35 cellular contexts compared by ENCODE assay signal in the genomic region with DNA sequence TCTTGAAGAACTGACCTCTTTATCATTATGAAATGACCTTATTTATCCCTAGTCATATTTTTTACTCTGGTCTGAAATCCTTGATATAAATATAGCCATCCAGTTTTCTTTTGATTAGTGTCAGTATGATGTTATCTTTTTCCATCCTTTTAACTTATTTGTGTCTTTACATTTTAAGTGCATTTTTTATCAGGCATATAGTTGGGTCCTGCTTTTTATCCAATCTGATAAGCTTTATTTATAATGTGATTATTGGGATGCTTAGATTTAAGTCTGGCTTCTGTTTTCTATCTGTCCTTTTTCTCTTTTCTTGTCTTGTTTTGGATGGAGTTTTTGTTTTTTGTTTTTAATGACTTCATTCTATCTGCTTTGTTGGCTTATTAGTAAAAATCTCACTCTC.
"Had no signal": no experiment of that assay in that cellular context is flagged by ENCODE, and none has a peak within 500 bp of the region (broad histone marks: within the 10 kb centered on the region; RNA-seq: fewer than 3 reads in every experiment).

No MANE protein-coding gene starts in this region.

- DNase-seq: activated B cell treated with CpG ODN at 0.5 μM for 24 hours; activated CD4-positive, alpha-beta memory T cell treated with anti-CD3 and anti-CD28 coated beads, Interleukin-2, amount 10 ng/mL, durations not matched to agents 7 days and 5 days; activated CD4-positive, alpha-beta T cell treated with anti-CD3 and anti-CD28 coated beads for 4 hours; activated CD4-positive, alpha-beta T cell treated with anti-CD3 and anti-CD28 coated beads, Interleukin-2, amount 10 ng/mL, durations not matched to agents 24 days and 14 days; activated CD4-positive, alpha-beta T cell treated with anti-CD3 and anti-CD28 coated beads, Interleukin-2, amount 50 U/mL, for 1 hour; activated CD4-positive, alpha-beta T cell treated with anti-CD3 and anti-CD28 coated beads, Interleukin-2, amount 50 U/mL, for 4 hours; activated CD4-positive, CD25-positive, alpha-beta regulatory T cell treated with anti-CD3 and anti-CD28 coated beads, Interleukin-2, amount 50 U/mL, for 72 hours; activated CD8-positive, alpha-beta memory T cell treated with anti-CD3 and anti-CD28 coated beads for 24 hours; activated CD8-positive, alpha-beta memory T cell treated with anti-CD3 and anti-CD28 coated beads, Interleukin-2, amount 10 ng/mL, durations not matched to agents 7 days and 5 days; activated CD8-positive, alpha-beta memory T cell treated with anti-CD3 and anti-CD28 coated beads, Interleukin-2, amount 50 U/mL, for 48 hours; activated CD8-positive, alpha-beta T cell treated with anti-CD3 and anti-CD28 coated beads, Interleukin-2, amount 10 ng/mL, durations not matched to agents 7 days and 5 days; activated effector memory CD4-positive, alpha-beta T cell treated with Interleukin-2 at 50 U/mL for 16 hours; activated gamma-delta T cell; activated naive CD4-positive, alpha-beta T cell treated with anti-CD3 and anti-CD28 coated beads, Interleukin-2, amount 10 ng/mL, durations not matched to agents 7 days and 5 days; activated naive CD4-positive, alpha-beta T cell treated with Interleukin-2 at 50 U/mL for 16 hours; activated naive CD8-positive, alpha-beta T cell treated with anti-CD3 and anti-CD28 coated beads, Interleukin-2, amount 10 ng/mL, durations not matched to agents 7 days and 5 days; activated naive CD8-positive, alpha-beta T cell treated with anti-CD3 and anti-CD28 coated beads, Interleukin-2, amount 50 U/mL, for 24 hours; activated T-cell treated with anti-CD3 and anti-CD28 coated beads, Interleukin-2, amount 50 U/mL, for 48 hours; amygdala; anterior cingulate cortex; body of pancreas; brain microvascular endothelial cell; central memory CD4-positive, alpha-beta T cell; T-cell; T-helper 17 cell; T-helper 9 cell had no signal

- H3K4me3 ChIP-seq: ascending aorta, body of pancreas, breast epithelium had no signal

- H3K27ac ChIP-seq: ascending aorta, body of pancreas, brain microvascular endothelial cell, breast epithelium, VCaP had no signal

- H3K4me1 Mint-ChIP-seq: activated B cell treated with CpG ODN at 0.5 μM for 24 hours; activated CD4-positive, alpha-beta memory T cell treated with anti-CD3 and anti-CD28 coated beads, Interleukin-2, amount 10 ng/mL, durations not matched to agents 7 days and 5 days; activated CD4-positive, alpha-beta T cell treated with anti-CD3 and anti-CD28 coated beads, Interleukin-2, amount 10 ng/mL, durations not matched to agents 24 days and 14 days; activated CD8-positive, alpha-beta memory T cell treated with anti-CD3 and anti-CD28 coated beads, Interleukin-2, amount 10 ng/mL, durations not matched to agents 7 days and 5 days; activated naive CD4-positive, alpha-beta T cell treated with anti-CD3 and anti-CD28 coated beads, Interleukin-2, amount 10 ng/mL, durations not matched to agents 7 days and 5 days; activated naive CD4-positive, alpha-beta T cell treated with anti-CD3 and anti-CD28 coated beads, Interleukin-2, amount 50 U/mL, for 24 hours; activated naive CD8-positive, alpha-beta T cell treated with anti-CD3 and anti-CD28 coated beads, Interleukin-2, amount 10 ng/mL, durations not matched to agents 7 days and 5 days; activated naive CD8-positive, alpha-beta T cell treated with anti-CD3 and anti-CD28 coated beads, Interleukin-2, amount 50 U/mL, for 24 hours; T-cell had no signal

- H3K27me3 Mint-ChIP-seq: activated naive CD8-positive, alpha-beta T cell had no signal

- ATAC-seq: activated CD8-positive, alpha-beta memory T cell treated with anti-CD3 and anti-CD28 coated beads, Interleukin-2, amount 10 ng/mL, durations not matched to agents 7 days and 5 days; activated CD8-positive, alpha-beta T cell treated with anti-CD3 and anti-CD28 coated beads, Interleukin-2, amount 10 ng/mL, durations not matched to agents 7 days and 5 days; activated naive CD8-positive, alpha-beta T cell treated with anti-CD3 and anti-CD28 coated beads, Interleukin-2, amount 50 U/mL, for 24 hours; body of pancreas; T-cell; T-helper 17 cell had no signal

- H3K9me3 ChIP-seq: ascending aorta, body of pancreas, breast epithelium had no signal

- H3K4me1 ChIP-seq: ascending aorta, body of pancreas, breast epithelium had no signal

- H3K9me3 Mint-ChIP-seq: activated B cell treated with CpG ODN at 0.5 μM for 24 hours; activated CD4-positive, alpha-beta memory T cell treated with anti-CD3 and anti-CD28 coated beads, Interleukin-2, amount 10 ng/mL, durations not matched to agents 7 days and 5 days; activated CD4-positive, alpha-beta T cell treated with anti-CD3 and anti-CD28 coated beads, Interleukin-2, amount 10 ng/mL, durations not matched to agents 24 days and 14 days; activated naive CD4-positive, alpha-beta T cell treated with anti-CD3 and anti-CD28 coated beads, Interleukin-2, amount 10 ng/mL, durations not matched to agents 7 days and 5 days; activated naive CD4-positive, alpha-beta T cell treated with anti-CD3 and anti-CD28 coated beads, Interleukin-2, amount 50 U/mL, for 24 hours; activated naive CD8-positive, alpha-beta T cell treated with anti-CD3 and anti-CD28 coated beads, Interleukin-2, amount 10 ng/mL, durations not matched to agents 7 days and 5 days; activated naive CD8-positive, alpha-beta T cell treated with anti-CD3 and anti-CD28 coated beads, Interleukin-2, amount 50 U/mL, for 24 hours; activated T-cell treated with anti-CD3 and anti-CD28 coated beads, Interleukin-2, amount 50 U/mL, for 24 hours; activated T-helper 2 cell treated with anti-CD3 and anti-CD28 coated beads, Interferon-gamma antibody, Interleukin-2, Interleukin-4, amounts not matched to agents 10 μg/mL and 5 μg/mL and 100 μg/mL, durations not matched to agents 14 hours and 24 hours and 36 hours; T-cell; T-helper 2 cell treated with Interferon-gamma antibody and Interleukin-4, amounts not matched to agents 5 μg/mL and 100 μg/mL, for 36 hours had no signal

- H3K27ac Mint-ChIP-seq: activated B cell treated with CpG ODN at 0.5 μM for 24 hours; activated CD4-positive, alpha-beta memory T cell treated with anti-CD3 and anti-CD28 coated beads, Interleukin-2, amount 10 ng/mL, durations not matched to agents 7 days and 5 days; activated CD4-positive, alpha-beta T cell treated with anti-CD3 and anti-CD28 coated beads, Interleukin-2, amount 10 ng/mL, durations not matched to agents 24 days and 14 days; activated CD8-positive, alpha-beta memory T cell treated with anti-CD3 and anti-CD28 coated beads, Interleukin-2, amount 10 ng/mL, durations not matched to agents 7 days and 5 days; activated CD8-positive, alpha-beta T cell treated with anti-CD3 and anti-CD28 coated beads, Interleukin-2, amount 10 ng/mL, durations not matched to agents 7 days and 5 days; activated naive CD4-positive, alpha-beta T cell treated with anti-CD3 and anti-CD28 coated beads, Interleukin-2, amount 10 ng/mL, durations not matched to agents 7 days and 5 days; activated naive CD4-positive, alpha-beta T cell treated with anti-CD3 and anti-CD28 coated beads, Interleukin-2, amount 50 U/mL, for 24 hours; activated naive CD8-positive, alpha-beta T cell; activated naive CD8-positive, alpha-beta T cell treated with anti-CD3 and anti-CD28 coated beads, Interleukin-2, amount 10 ng/mL, durations not matched to agents 7 days and 5 days; activated naive CD8-positive, alpha-beta T cell treated with anti-CD3 and anti-CD28 coated beads, Interleukin-2, amount 50 U/mL, for 24 hours; activated T-cell treated with anti-CD3 and anti-CD28 coated beads, Interleukin-2, amount 50 U/mL, for 24 hours; activated T-helper 2 cell treated with anti-CD3 and anti-CD28 coated beads, Interferon-gamma antibody, Interleukin-2, Interleukin-4, amounts not matched to agents 10 μg/mL and 5 μg/mL and 100 μg/mL, durations not matched to agents 14 hours and 24 hours and 36 hours; T-cell; T-helper 17 cell; T-helper 2 cell treated with Interferon-gamma antibody and Interleukin-4, amounts not matched to agents 5 μg/mL and 100 μg/mL, for 36 hours had no signal

- H3K4me3 Mint-ChIP-seq: activated B cell treated with CpG ODN at 0.5 μM for 24 hours; activated CD4-positive, alpha-beta memory T cell treated with anti-CD3 and anti-CD28 coated beads, Interleukin-2, amount 10 ng/mL, durations not matched to agents 7 days and 5 days; activated CD4-positive, alpha-beta T cell treated with anti-CD3 and anti-CD28 coated beads, Interleukin-2, amount 10 ng/mL, durations not matched to agents 24 days and 14 days; activated CD8-positive, alpha-beta memory T cell treated with anti-CD3 and anti-CD28 coated beads, Interleukin-2, amount 10 ng/mL, durations not matched to agents 7 days and 5 days; activated CD8-positive, alpha-beta T cell treated with anti-CD3 and anti-CD28 coated beads, Interleukin-2, amount 10 ng/mL, durations not matched to agents 7 days and 5 days; activated naive CD4-positive, alpha-beta T cell treated with anti-CD3 and anti-CD28 coated beads, Interleukin-2, amount 10 ng/mL, durations not matched to agents 7 days and 5 days; activated naive CD4-positive, alpha-beta T cell treated with anti-CD3 and anti-CD28 coated beads, Interleukin-2, amount 50 U/mL, for 24 hours; activated naive CD8-positive, alpha-beta T cell; activated naive CD8-positive, alpha-beta T cell treated with anti-CD3 and anti-CD28 coated beads, Interleukin-2, amount 10 ng/mL, durations not matched to agents 7 days and 5 days; activated naive CD8-positive, alpha-beta T cell treated with anti-CD3 and anti-CD28 coated beads, Interleukin-2, amount 50 U/mL, for 24 hours; activated T-cell treated with anti-CD3 and anti-CD28 coated beads, Interleukin-2, amount 50 U/mL, for 24 hours; T-cell; T-helper 17 cell; T-helper 2 cell treated with Interferon-gamma antibody and Interleukin-4, amounts not matched to agents 5 μg/mL and 100 μg/mL, for 36 hours had no signal

- FAIRE-seq: TTC549 had no signal

- H3K36me3 Mint-ChIP-seq: activated CD8-positive, alpha-beta memory T cell treated with anti-CD3 and anti-CD28 coated beads, Interleukin-2, amount 10 ng/mL, durations not matched to agents 7 days and 5 days; activated naive CD4-positive, alpha-beta T cell treated with anti-CD3 and anti-CD28 coated beads, Interleukin-2, amount 10 ng/mL, durations not matched to agents 7 days and 5 days; activated naive CD4-positive, alpha-beta T cell treated with anti-CD3 and anti-CD28 coated beads, Interleukin-2, amount 50 U/mL, for 24 hours; activated naive CD8-positive, alpha-beta T cell; activated naive CD8-positive, alpha-beta T cell treated with anti-CD3 and anti-CD28 coated beads, Interleukin-2, amount 10 ng/mL, durations not matched to agents 7 days and 5 days; T-cell had no signal

- H3K36me3 ChIP-seq: ascending aorta, brain microvascular endothelial cell, breast epithelium had no signal

- H3K27me3 ChIP-seq: ascending aorta, body of pancreas, brain microvascular endothelial cell, breast epithelium had no signal
